In the genomic region with DNA sequence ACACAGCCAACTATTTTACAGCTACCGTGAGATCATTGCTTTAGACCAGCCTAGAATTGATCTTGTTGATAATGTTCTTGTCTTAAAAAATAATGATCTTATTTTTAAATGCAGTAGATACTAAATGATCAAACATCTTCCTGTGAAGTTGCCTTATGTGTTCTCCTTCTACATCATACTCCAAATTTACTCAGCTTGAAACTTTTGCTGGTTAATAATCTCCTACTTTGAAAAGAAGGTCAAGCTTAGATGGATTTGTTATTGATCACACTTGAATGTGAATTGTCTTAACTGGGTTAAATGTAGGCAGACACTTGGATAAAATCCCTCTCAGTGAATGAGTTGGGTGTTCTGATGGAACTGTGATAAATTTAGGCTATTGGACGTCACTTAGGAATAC, we compare ENCODE assay signal across 30 cellular contexts.
"Had no signal": no experiment of that assay in that cellular context is flagged by ENCODE, and none has a peak within 500 bp of the region (broad histone marks: within the 10 kb centered on the region; RNA-seq: fewer than 3 reads in every experiment).

No MANE protein-coding gene starts in this region.

- H3K9me3 ChIP-seq: neutrophil, pancreas, prostate gland, right lobe of liver, sigmoid colon, spleen, suprapubic skin, testis, tibial artery, transverse colon, upper lobe of right lung, uterus had no signal

- H3K27me3 ChIP-seq: neural progenitor cell, pancreas, right lobe of liver, sigmoid colon, spleen, suprapubic skin, testis, transverse colon, upper lobe of right lung, uterus had no signal

- H2AFZ ChIP-seq: neural progenitor cell had no signal

- H3K9ac ChIP-seq: neural progenitor cell had no signal

- H3K4me1 ChIP-seq: neural progenitor cell, pancreas, prostate gland, right lobe of liver, sigmoid colon, spleen, suprapubic skin, testis, tibial artery, transverse colon, upper lobe of right lung, uterus had no signal

- H3K4me2 ChIP-seq: neural progenitor cell had no signal

- DNase-seq: naive thymus-derived CD4-positive, alpha-beta T cell; natural killer cell; nucleus accumbens; pancreas; right cardiac atrium; right lobe of liver; sigmoid colon; small intestine; spleen; stimulated activated CD4-positive, alpha-beta T cell treated with anti-CD3 and anti-CD28 coated beads, Interleukin-12 subunit alpha, Interleukin-12 subunit beta, amount 100 ng/mL, for 4 hours; stimulated activated CD4-positive, alpha-beta T cell treated with anti-CD3 and anti-CD28 coated beads, Interleukin-1b, Interleukin-23, amount 100 ng/mL, for 48 hours; stimulated activated CD4-positive, alpha-beta T cell treated with anti-CD3 and anti-CD28 coated beads, Interleukin-4, amount 100 ng/mL, for 1 hour; stimulated activated CD4-positive, alpha-beta T cell treated with anti-CD3 and anti-CD28 coated beads, Interleukin-4, amount 100 ng/mL, for 4 hours; stimulated activated CD8-positive, alpha-beta memory T cell treated with anti-CD3 and anti-CD28 coated beads, Interleukin-4, amount 100 ng/mL, for 48 hours; stimulated activated naive CD4-positive, alpha-beta T cell; stimulated activated naive CD8-positive, alpha-beta T cell treated with anti-CD3 and anti-CD28 coated beads, Interleukin-15, amount 100 ng/mL, for 72 hours; stimulated activated naive CD8-positive, alpha-beta T cell treated with anti-CD3 and anti-CD28 coated beads, Interleukin-15, Interleukin-2, amounts not matched to agents 100 U/mL and 50 U/mL, for 24 hours; substantia nigra; testis; tibial artery; transverse colon; upper lobe of right lung; uterus had no signal

- H3K9me3 Mint-ChIP-seq: nephron; neural progenitor cell; stimulated activated memory B cell treated with anti-CD40 and anti-IgM and Interleukin-4, amounts not matched to agents 10 μg/mL and 1 μg/mL and 100 μg/mL, for 72 hours; stimulated activated naive CD8-positive, alpha-beta T cell treated with anti-CD3 and anti-CD28 coated beads, Interleukin-15, amount 100 ng/mL, for 72 hours; type B pancreatic cell had no signal

- H3K4me1 Mint-ChIP-seq: naive thymus-derived CD4-positive, alpha-beta T cell; natural killer cell; neural progenitor cell; stimulated activated memory B cell treated with anti-CD40 and anti-IgM and Interleukin-4, amounts not matched to agents 10 μg/mL and 1 μg/mL and 100 μg/mL, for 72 hours; stimulated activated naive CD8-positive, alpha-beta T cell treated with anti-CD3 and anti-CD28 coated beads, Interleukin-15, amount 100 ng/mL, for 72 hours had no signal

- H3K4me3 Mint-ChIP-seq: naive thymus-derived CD4-positive, alpha-beta T cell; natural killer cell; nephron; neural progenitor cell; stimulated activated memory B cell treated with anti-CD40 and anti-IgM and Interleukin-4, amounts not matched to agents 10 μg/mL and 1 μg/mL and 100 μg/mL, for 72 hours; stimulated activated naive CD8-positive, alpha-beta T cell treated with anti-CD3 and anti-CD28 coated beads, Interleukin-15, amount 100 ng/mL, for 72 hours; type B pancreatic cell had no signal

- H3K36me3 ChIP-seq: neural progenitor cell, neutrophil, pancreas, prostate gland, right lobe of liver, sigmoid colon, spleen, suprapubic skin, tibial artery, transverse colon, upper lobe of right lung, uterus had no signal

- H3K27me3 Mint-ChIP-seq: stimulated activated naive CD8-positive, alpha-beta T cell treated with anti-CD3 and anti-CD28 coated beads, Interleukin-15, amount 100 ng/mL, for 72 hours had no signal

- H3K4me3 ChIP-seq: neural progenitor cell, pancreas, prostate gland, right lobe of liver, sigmoid colon, spleen, suprapubic skin, testis, tibial artery, transverse colon, upper lobe of right lung, uterus had no signal

- ATAC-seq: naive thymus-derived CD4-positive, alpha-beta T cell; natural killer cell; pancreas; right cardiac atrium; right lobe of liver; stimulated activated memory B cell treated with anti-CD40 and anti-IgM and Interleukin-4, amounts not matched to agents 10 μg/mL and 1 μg/mL and 100 μg/mL, for 72 hours; stimulated activated naive CD8-positive, alpha-beta T cell treated with anti-CD3 and anti-CD28 coated beads, Interleukin-15, amount 100 ng/mL, for 72 hours; stimulated activated naive CD8-positive, alpha-beta T cell treated with anti-CD3 and anti-CD28 coated beads, Interleukin-15, Interleukin-2, amounts not matched to agents 100 U/mL and 50 U/mL, for 24 hours; upper lobe of right lung had no signal

- H3K27ac Mint-ChIP-seq: naive thymus-derived CD4-positive, alpha-beta T cell; natural killer cell; neural progenitor cell; stimulated activated memory B cell treated with anti-CD40 and anti-IgM and Interleukin-4, amounts not matched to agents 10 μg/mL and 1 μg/mL and 100 μg/mL, for 72 hours; stimulated activated naive CD8-positive, alpha-beta T cell treated with anti-CD3 and anti-CD28 coated beads, Interleukin-15, amount 100 ng/mL, for 72 hours; type B pancreatic cell had no signal

- H3K36me3 Mint-ChIP-seq: naive thymus-derived CD4-positive, alpha-beta T cell; natural killer cell; neural progenitor cell; stimulated activated memory B cell treated with anti-CD40 and anti-IgM and Interleukin-4, amounts not matched to agents 10 μg/mL and 1 μg/mL and 100 μg/mL, for 72 hours; type B pancreatic cell had no signal

- H3K27ac ChIP-seq: neural progenitor cell, neutrophil, pancreas, prostate gland, right lobe of liver, sigmoid colon, spleen, suprapubic skin, testis, tibial artery, transverse colon, upper lobe of right lung, uterus had no signal
